Comparison of ENCODE assay signal across 11 cellular contexts in genomic region chr6:7677229-7677628, GRCh38.
"Had no signal": no experiment of that assay in that cellular context is flagged by ENCODE, and none has a peak within 500 bp of the region (broad histone marks: within the 10 kb centered on the region; RNA-seq: fewer than 3 reads in every experiment).

No MANE protein-coding gene starts in this region.

- H2AFZ ChIP-seq: GM23248, GM23338 had no signal

- H3K4me3 ChIP-seq: GM23248, GM23338, HAP-1 had no signal

- H3K4me2 ChIP-seq: GM23338 had no signal

- H3K9ac ChIP-seq: GM23248 had no signal

- H3K9me3 ChIP-seq: HAP-1 had no signal

- ATAC-seq: GM23338, HCT116 had no signal

- H3K27ac ChIP-seq: GM23248 had no signal

- FAIRE-seq: H1, H54 had no signal

- H3K36me3 ChIP-seq: HAP-1 had no signal

- DNase-seq: GM23248, GOT3, H7, H9, HCEC 1CT, HFFc6 had no signal
